Comparison of ENCODE assay signal across 1 cellular context in genomic region chr6:132867055-132867454, GRCh38.
TF ChIP-seq lines count a peak whose summit lies in the region.

No MANE protein-coding gene starts in this region.

TF ChIP-seq in GM23338, 12 proteins besides CTCF, POLR2A, EP300 and RAD21 (continued from another document):
- TF ChIP-seq ZNF462 (CRISPR knock-in tag; IDR thresholded peaks at IDR 0.05) = no peak
- TF ChIP-seq STAT1 (IDR thresholded peaks at IDR 0.05; ENCODE audit: unreplicated experiment) = no peak
- no peak for TF ChIP-seq POLR2AphosphoS5 (IDR thresholded peaks at IDR 0.05; ENCODE audit: low read depth)
- TF ChIP-seq NANOG (IDR thresholded peaks at IDR 0.05; ENCODE audit: borderline replicate concordance) = no peak
